Comparison of ENCODE assay signal across 9 cellular contexts in genomic region chr13:95624020-95624419, GRCh38. TPM values are rescaled to one million over a fixed set of nuclear protein-coding genes. Genes with fewer than 3 reads are reported as not detected.
A peak's percentile ranks its signal among the peaks of the same experiment; 100 is the strongest.
DNase-seq lines count a peak whose midpoint lies in the region; ATAC-seq, FAIRE-seq and TF ChIP-seq lines count a peak whose summit lies in the region.
"Had no signal": no experiment of that assay in that cellular context is flagged by ENCODE, and none has a peak within 500 bp of the region (broad histone marks: within the 10 kb centered on the region; RNA-seq: fewer than 3 reads in every experiment).

No MANE protein-coding gene starts in this region.

- H3K27ac ChIP-seq in HCT116 (ENCODE audit: low read depth, low read length): no peak overlapping the region

- in situ Hi-C loops in T47D (cut with HindIII; ENCODE audit: low pct_unique_long_range_greater_than_20kb, low sequenced_read_pairs): no loop called here

- peak overlapping the region; percentile 54 for H2AFZ ChIP-seq in HCT116 (ENCODE audit: low read depth, low read length, poor library complexity, severe bottlenecking)

- POLR2A ChIA-PET in HCT116 (lab: Charles Lee): interaction anchor here (0.6 to 1.2 kb wide), 3 partner anchors 12 to 1193 kb away, joined by 4 to 5 read pairs (median 4); no protein-coding TSS in a partner anchor

- H3K27me3 ChIP-seq in HCT116 (ENCODE audit: insufficient read depth, low read length): no peaks in the 10 kb centered on the region

- H3K4me2 ChIP-seq in HCT116 (ENCODE audit: low read length): no peak overlapping the region

- FAIRE-seq in urothelium cell line (lab: Jason Lieb, UNC): no peak
- FAIRE-seq: colon had no signal

- DNase-seq in Right ventricle myocardium superior (no peak), left ventricle myocardium superior (no peak), HCT116 (ENCODE audit: low read depth, low spot score) (peak; percentile 39), NCI-H526 (lab: John Stamatoyannopoulos, UW) (peak; percentile 12 to 71), T47D (ENCODE audit: low read depth in 1 of 2, low spot score in 1 of 2) (peak; percentile 26 to 64), left colon (peak in 1 of 2 donors; percentile 8), urothelium cell line (ENCODE audit: low spot score) (peak; percentile 15)

- H4K20me1 ChIP-seq in HCT116 (ENCODE audit: insufficient read depth): no peaks in the 10 kb centered on the region

- H3K79me2 ChIP-seq in HCT116 (ENCODE audit: insufficient read depth, low read length): no peaks in the 10 kb centered on the region

- H3K9me3 ChIP-seq in HCT116 (ENCODE audit: control insufficient read depth in 1 of 2, insufficient read depth in 1 of 2, low read depth in 1 of 2, low read length in 2 of 2): no peaks in the 10 kb centered on the region

- peak; percentile 45 for ATAC-seq in Right ventricle myocardium superior (ENCODE audit: poor library complexity)
- ATAC-seq in left ventricle myocardium superior: no peak
- peak; percentile 86 for ATAC-seq in HCT116
- peak; percentile 54 for ATAC-seq in left colon
- no peak for ATAC-seq in GM19467 (IDR thresholded peaks at IDR 0.05; ENCODE audit: unreplicated experiment)

- no peak for TF ChIP-seq POLR2A in HCT116 (IDR thresholded peaks at IDR 0.05; ENCODE audit: borderline replicate concordance, extremely low read depth, insufficient read depth, insufficient read length)

- H3K9ac ChIP-seq in HCT116 (ENCODE audit: low read length): no peak overlapping the region

- CTCF ChIA-PET in HCT116 (lab: Charles Lee): interaction anchor here (0.6 to 4.1 kb wide), 24 partner anchors 10 to 1343 kb away, joined by 3 to 85 read pairs (median 3); partner anchors contain the start of genes DNAJC3 and DZIP1

- TF ChIP-seq CTCF in HCT116 (IDR thresholded peaks at IDR 0.05 in 2 of 3, conservative IDR thresholded peaks at IDR 0.05 in 1 of 3; ENCODE audit: borderline replicate concordance in 1 of 3, insufficient read depth in 1 of 3, low read depth in 2 of 3, low read length in 2 of 3): peak; percentile 59 to 78 (median 65)

- BruUV-seq in HCT116 (replicated peaks; lab: Mats Ljungman, UMichigan): no TSS peak

- intact Hi-C loops in Right ventricle myocardium superior (cut with DNase I): loop anchor here (2.0 kb wide), 1 partner anchor 211 kb away; no protein-coding TSS in a partner anchor
- intact Hi-C loops in left ventricle myocardium superior (cut with micrococcal nuclease): loop anchor here (2.0 kb wide), 1 partner anchor 209 kb away; no protein-coding TSS in a partner anchor
- intact Hi-C loops in HCT116 (cut with micrococcal nuclease): loop anchor here (1.0 to 10.0 kb wide), 5 partner anchors 37 to 1343 kb away; no protein-coding TSS in a partner anchor
- intact Hi-C loops in left colon (cut with DNase I, micrococcal nuclease): no loop called here

- no peaks in the 10 kb centered on the region for H3K4me1 ChIP-seq in HCT116 (ENCODE audit: control insufficient read depth in 1 of 2, insufficient read depth in 2 of 2, low read length in 2 of 2)

- RAD21 ChIA-PET in HCT116 (lab: Charles Lee; ENCODE audit: low non-redundant PET in 1 of 2, low total read pairs in 2 of 2, uncharacterized antibody in 2 of 2, unreplicated experiment in 2 of 2): interaction anchor here (1.0 to 1.7 kb wide), 4 partner anchors 37 to 210 kb away, joined by 3 to 14 read pairs (median 8); no protein-coding TSS in a partner anchor

- TF ChIP-seq RAD21 in HCT116 (IDR thresholded peaks at IDR 0.05; ENCODE audit: low read depth): peak; percentile 79

- no peak overlapping the region for H3K4me3 ChIP-seq in HCT116 (replicated peaks in 1 of 2; ENCODE audit: low read depth in 1 of 2, low read length in 2 of 2)

- no peaks in the 10 kb centered on the region for H3K9me2 ChIP-seq in HCT116 (ENCODE audit: insufficient read depth)

- H3K36me3 ChIP-seq in HCT116 (ENCODE audit: control insufficient read depth in 1 of 2, insufficient read depth in 2 of 2, low read length in 2 of 2): no peaks in the 10 kb centered on the region

TF ChIP-seq in HCT116, 20 proteins besides CTCF, POLR2A, EP300 and RAD21:
- no peak for TF ChIP-seq FOSL1 (IDR thresholded peaks at IDR 0.05; ENCODE audit: low read depth)
- TF ChIP-seq EGR1 (IDR thresholded peaks at IDR 0.05; ENCODE audit: low read depth): no peak
- no peak for TF ChIP-seq CBX3 (IDR thresholded peaks at IDR 0.05; ENCODE audit: low read depth)
- no peak for TF ChIP-seq SIN3A (IDR thresholded peaks at IDR 0.05; ENCODE audit: low read depth)
- TF ChIP-seq, protein P1, sequence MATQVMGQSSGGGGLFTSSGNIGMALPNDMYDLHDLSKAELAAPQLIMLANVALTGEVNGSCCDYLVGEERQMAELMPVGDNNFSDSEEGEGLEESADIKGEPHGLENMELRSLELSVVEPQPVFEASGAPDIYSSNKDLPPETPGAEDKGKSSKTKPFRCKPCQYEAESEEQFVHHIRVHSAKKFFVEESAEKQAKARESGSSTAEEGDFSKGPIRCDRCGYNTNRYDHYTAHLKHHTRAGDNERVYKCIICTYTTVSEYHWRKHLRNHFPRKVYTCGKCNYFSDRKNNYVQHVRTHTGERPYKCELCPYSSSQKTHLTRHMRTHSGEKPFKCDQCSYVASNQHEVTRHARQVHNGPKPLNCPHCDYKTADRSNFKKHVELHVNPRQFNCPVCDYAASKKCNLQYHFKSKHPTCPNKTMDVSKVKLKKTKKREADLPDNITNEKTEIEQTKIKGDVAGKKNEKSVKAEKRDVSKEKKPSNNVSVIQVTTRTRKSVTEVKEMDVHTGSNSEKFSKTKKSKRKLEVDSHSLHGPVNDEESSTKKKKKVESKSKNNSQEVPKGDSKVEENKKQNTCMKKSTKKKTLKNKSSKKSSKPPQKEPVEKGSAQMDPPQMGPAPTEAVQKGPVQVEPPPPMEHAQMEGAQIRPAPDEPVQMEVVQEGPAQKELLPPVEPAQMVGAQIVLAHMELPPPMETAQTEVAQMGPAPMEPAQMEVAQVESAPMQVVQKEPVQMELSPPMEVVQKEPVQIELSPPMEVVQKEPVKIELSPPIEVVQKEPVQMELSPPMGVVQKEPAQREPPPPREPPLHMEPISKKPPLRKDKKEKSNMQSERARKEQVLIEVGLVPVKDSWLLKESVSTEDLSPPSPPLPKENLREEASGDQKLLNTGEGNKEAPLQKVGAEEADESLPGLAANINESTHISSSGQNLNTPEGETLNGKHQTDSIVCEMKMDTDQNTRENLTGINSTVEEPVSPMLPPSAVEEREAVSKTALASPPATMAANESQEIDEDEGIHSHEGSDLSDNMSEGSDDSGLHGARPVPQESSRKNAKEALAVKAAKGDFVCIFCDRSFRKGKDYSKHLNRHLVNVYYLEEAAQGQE (IDR thresholded peaks at IDR 0.05; ENCODE audit: low read depth): no peak
- no peak for TF ChIP-seq EZH2phosphoT487 (IDR thresholded peaks at IDR 0.05; ENCODE audit: borderline replicate concordance)
- TF ChIP-seq CEBPB (IDR thresholded peaks at IDR 0.05; ENCODE audit: low read depth): no peak
- TF ChIP-seq ZNF274 (IDR thresholded peaks at IDR 0.05; ENCODE audit: low read depth, low read length): no peak
- TF ChIP-seq EZH2 (IDR thresholded peaks at IDR 0.05): no peak
- no peak for TF ChIP-seq TCF7L2 (IDR thresholded peaks at IDR 0.05; ENCODE audit: borderline replicate concordance, extremely low read depth, insufficient read depth, insufficient read length)
- TF ChIP-seq ELF1 (IDR thresholded peaks at IDR 0.05; ENCODE audit: borderline replicate concordance, low read depth): no peak
TF ChIP-seq in HCT116: peak in this region for 0.

RNA-seq across cellular contexts. Expression of gene DZIP1, which starts 20.5 kb away (rescaled TPM):
- total RNA-seq in Right ventricle myocardium superior: 3.9 TPM
- 4.0 TPM for total RNA-seq in left ventricle myocardium superior
- 0.17 TPM for total RNA-seq in HCT116 (2021; ENCODE audit: unreplicated experiment)
- 0.04 TPM in 1 of 2 replicates, not detected in the other for polyA plus RNA-seq in HCT116 (2012)
- 1 to 10 TPM; 1.4 to 5.5 TPM for total RNA-seq in left colon

RNA-seq across cellular contexts. Expression of gene DNAJC3, which starts 52.9 kb away (rescaled TPM):
- total RNA-seq in Right ventricle myocardium superior (26.2 TPM), left ventricle myocardium superior (31.7 TPM), HCT116 (2021; ENCODE audit: unreplicated experiment) (28.5 TPM), left colon (10 to 100 TPM; 59.3 to 60.2 TPM)
- polyA plus RNA-seq in HCT116 (2012): 8.0 and 8.1 TPM in 2 replicates

Comparison
In these comparisons a context has a peak if more than half of its experiments do, and no peak if none do; other contexts are left out.
1. ATAC-seq: peak in Right ventricle myocardium superior (single experiment), HCT116 (single experiment) and left colon (single experiment); none in left ventricle myocardium superior (single experiment) and GM19467 (single experiment).
2. DNase-seq: peak in HCT116 (single experiment), NCI-H526 (2 of 2), T47D (2 of 2) and urothelium cell line (single experiment); none in Right ventricle myocardium superior (single experiment) and left ventricle myocardium superior (single experiment).
3. intact Hi-C loops: an anchor here in Right ventricle myocardium superior (2.0 kb wide), left ventricle myocardium superior (2.0 kb wide) and HCT116 (1.0 to 10.0 kb wide); none called in left colon.